In genomic region chr16:35735403-35736251, GRCh38 we compare ENCODE assay signal across 1 cellular context.
TF ChIP-seq lines count a peak whose summit lies in the region.

No MANE protein-coding gene starts in this region.

TF ChIP-seq in HCT116, 20 proteins besides CTCF, POLR2A, EP300 and RAD21 (continued from another document):
- TF ChIP-seq SRF (IDR thresholded peaks at IDR 0.05; ENCODE audit: low read depth): no peak
- TF ChIP-seq ATF3 (IDR thresholded peaks at IDR 0.05): no peak
